ENCODE assay signal across 15 cellular contexts in the genomic region with DNA sequence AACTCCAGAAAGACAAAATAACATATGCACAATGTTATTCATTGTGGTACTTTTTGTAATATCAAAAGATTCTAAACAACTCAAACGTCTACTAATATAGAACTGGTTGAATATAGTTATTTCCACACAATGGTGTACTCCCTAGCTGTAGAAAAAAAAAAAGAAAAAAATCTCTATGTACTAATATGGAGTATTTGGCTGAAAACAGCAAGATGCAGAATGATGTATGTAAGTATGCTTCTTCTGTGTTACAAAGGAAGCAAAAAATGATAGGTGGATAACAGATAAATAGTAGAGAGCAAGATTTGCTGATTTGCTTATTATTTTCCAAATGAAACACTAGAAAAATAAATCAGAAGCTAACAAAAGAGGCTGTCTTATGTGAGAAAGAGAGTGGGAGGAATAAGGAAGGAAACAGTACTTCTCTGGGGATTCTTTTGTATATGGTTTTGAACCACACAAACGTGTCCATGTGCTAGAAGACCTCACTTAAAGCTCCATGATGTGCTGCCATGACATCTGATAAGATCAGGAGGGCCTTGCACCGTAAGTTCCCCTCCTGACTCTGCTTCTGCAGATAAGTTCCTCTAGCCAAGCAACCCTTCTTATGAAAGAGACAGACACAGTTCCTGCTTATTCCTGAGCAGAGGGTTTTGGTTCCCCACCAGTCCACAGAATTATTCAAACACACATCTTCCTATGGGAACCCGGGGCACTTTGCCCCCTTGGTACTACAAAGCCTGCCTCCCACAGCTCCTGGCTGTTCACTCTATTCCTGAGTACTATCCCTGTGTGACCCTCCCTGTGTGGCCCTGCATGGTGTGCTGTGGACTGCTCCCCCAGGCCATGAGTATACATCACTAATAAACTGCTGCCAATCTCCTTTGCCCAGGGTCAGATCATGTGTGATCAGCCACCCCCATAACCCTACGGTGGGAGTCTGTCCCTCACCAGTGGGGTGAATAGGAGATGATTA.
A peak's percentile ranks its signal among the peaks of the same experiment; 100 is the strongest.
DNase-seq lines count a peak whose midpoint lies in the region; TF ChIP-seq lines count a peak whose summit lies in the region.
"Had no signal": no experiment of that assay in that cellular context is flagged by ENCODE, and none has a peak within 500 bp of the region (broad histone marks: within the 10 kb centered on the region; RNA-seq: fewer than 3 reads in every experiment).

No MANE protein-coding gene starts in this region.

- no peak for TF ChIP-seq CTCF in WERI-Rb-1 (IDR thresholded peaks at IDR 0.05; ENCODE audit: low read depth, low read length)

- DNase-seq in AML-193 (lab: John Stamatoyannopoulos, UW) (peak; percentile 36 to 40), GF-D8 (lab: John Stamatoyannopoulos, UW) (peak; percentile 59), SKM-1 (lab: John Stamatoyannopoulos, UW; ENCODE audit: unreplicated experiment) (peak; percentile 34), globus pallidus (ENCODE audit: low spot score) (peak; percentile 16), NCI-H187 treated with DMSO at 0.1 percent for 48 hours (lab: John Stamatoyannopoulos, UW) (no peak), WERI-Rb-1 (no peak), HEK293T (ENCODE audit: extremely low spot score) (no peak), kidney tubule cell (ENCODE audit: low spot score) (no peak)
- DNase-seq: activated CD8-positive, alpha-beta memory T cell treated with anti-CD3 and anti-CD28 coated beads, Interleukin-2, amount 50 U/mL, for 48 hours; effector CD8-positive, alpha-beta T cell; heart left ventricle; MM.1S; NCI-H69; SW 1271 had no signal

- no peak overlapping the region for H3K4me3 ChIP-seq in WERI-Rb-1 (ENCODE audit: low read depth, low read length)
- H3K4me3 ChIP-seq: cardiac muscle cell, heart left ventricle had no signal

- H3K9me3 ChIP-seq in WERI-Rb-1 (ENCODE audit: severe bottlenecking) = no peaks in the 10 kb centered on the region
- H3K9me3 ChIP-seq: heart left ventricle had no signal

- no peaks in the 10 kb centered on the region for H3K36me3 ChIP-seq in WERI-Rb-1
- H3K36me3 ChIP-seq: cardiac muscle cell, heart left ventricle had no signal

- no peak overlapping the region for H3K27ac ChIP-seq in WERI-Rb-1
- H3K27ac ChIP-seq: cardiac muscle cell, heart left ventricle had no signal

- no peaks in the 10 kb centered on the region for H3K27me3 ChIP-seq in WERI-Rb-1 (ENCODE audit: insufficient read depth, low read depth, severe bottlenecking)
- H3K27me3 ChIP-seq: cardiac muscle cell, heart left ventricle had no signal

- CTCF ChIA-PET in HEK293T (lab: Yijun Ruan, JAX) = no interaction called here

- POLR2A ChIA-PET in HEK293T (lab: Yijun Ruan, JAX) = no interaction called here

TF ChIP-seq in HEK293T, 16 proteins besides CTCF, POLR2A, EP300 and RAD21:
- TF ChIP-seq TARDBP (IDR thresholded peaks at IDR 0.05) = no peak
- TF ChIP-seq ARNT (IDR thresholded peaks at IDR 0.05) = no peak
- no peak for TF ChIP-seq FOXM1 (IDR thresholded peaks at IDR 0.05; ENCODE audit: borderline replicate concordance)
- no peak for TF ChIP-seq LEF1 (IDR thresholded peaks at IDR 0.05; ENCODE audit: borderline replicate concordance)
- no peak for TF ChIP-seq ELF4 (IDR thresholded peaks at IDR 0.05)
- no peak for TF ChIP-seq SP1 (IDR thresholded peaks at IDR 0.05)
- TF ChIP-seq CTBP1 (IDR thresholded peaks at IDR 0.05; ENCODE audit: borderline replicate concordance) = no peak
- TF ChIP-seq HDGF (IDR thresholded peaks at IDR 0.05; ENCODE audit: borderline replicate concordance) = no peak
- TF ChIP-seq ZNF384 (IDR thresholded peaks at IDR 0.05) = no peak
- TF ChIP-seq, protein P1, sequence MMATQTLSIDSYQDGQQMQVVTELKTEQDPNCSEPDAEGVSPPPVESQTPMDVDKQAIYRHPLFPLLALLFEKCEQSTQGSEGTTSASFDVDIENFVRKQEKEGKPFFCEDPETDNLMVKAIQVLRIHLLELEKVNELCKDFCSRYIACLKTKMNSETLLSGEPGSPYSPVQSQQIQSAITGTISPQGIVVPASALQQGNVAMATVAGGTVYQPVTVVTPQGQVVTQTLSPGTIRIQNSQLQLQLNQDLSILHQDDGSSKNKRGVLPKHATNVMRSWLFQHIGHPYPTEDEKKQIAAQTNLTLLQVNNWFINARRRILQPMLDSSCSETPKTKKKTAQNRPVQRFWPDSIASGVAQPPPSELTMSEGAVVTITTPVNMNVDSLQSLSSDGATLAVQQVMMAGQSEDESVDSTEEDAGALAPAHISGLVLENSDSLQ (IDR thresholded peaks at IDR 0.05) = no peak
- no peak for TF ChIP-seq L3MBTL2 (conservative IDR thresholded peaks at IDR 0.05)
- no peak for TF ChIP-seq NFRKB (IDR thresholded peaks at IDR 0.05)
- no peak for TF ChIP-seq SUZ12 (IDR thresholded peaks at IDR 0.05)
- no peak for TF ChIP-seq FOXK2 (IDR thresholded peaks at IDR 0.05)
- no peak for TF ChIP-seq FOXA1 (IDR thresholded peaks at IDR 0.05)

Comparison
In these comparisons a context has a peak if more than half of its experiments do, and no peak if none do; other contexts are left out.
1. DNase-seq: peak in AML-193 (2 of 2), GF-D8 (single experiment), SKM-1 (single experiment) and globus pallidus (single experiment); none in NCI-H187 treated with DMSO at 0.1 percent for 48 hours (single experiment), WERI-Rb-1 (single experiment), HEK293T (single experiment) and kidney tubule cell (single experiment).